ENCODE assay signal across 10 cellular contexts in the genomic region with DNA sequence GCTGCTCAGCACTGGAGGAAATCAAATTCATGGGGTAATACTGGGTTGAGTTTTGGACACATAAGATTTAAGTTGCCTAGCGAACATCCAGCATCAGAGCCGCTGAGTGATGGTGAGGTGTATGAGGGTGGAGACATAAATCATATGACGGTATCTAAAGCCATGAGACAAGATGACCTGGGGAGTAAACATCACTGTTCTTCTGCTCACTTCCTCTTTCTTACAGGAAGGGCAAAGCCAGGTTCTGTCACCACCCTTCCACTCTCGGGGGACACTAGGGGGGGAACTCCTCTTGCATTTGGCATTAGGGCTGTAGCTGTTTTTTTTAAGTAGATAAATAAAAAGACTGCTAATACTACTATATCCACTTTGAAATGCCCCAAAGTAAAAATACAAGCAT. TPM values are rescaled to one million over a fixed set of nuclear protein-coding genes. Genes with fewer than 3 reads are reported as not detected.
DNase-seq lines count a peak whose midpoint lies in the region; ATAC-seq lines count a peak whose summit lies in the region.
"Had no signal": no experiment of that assay in that cellular context is flagged by ENCODE, and none has a peak within 500 bp of the region (broad histone marks: within the 10 kb centered on the region; RNA-seq: fewer than 3 reads in every experiment).

No MANE protein-coding gene starts in this region.

- in situ Hi-C loops in KBM-7 (cut with MboI; ENCODE audit: low pct_unique_long_range_greater_than_20kb, low sequenced_read_pairs): no loop called here

- peaks cover 44 to 59% (median 51%) of the 10 kb centered on the region in 3 donors for H3K4me1 Mint-ChIP-seq in naive B cell
- peaks cover 2% of the 10 kb centered on the region for H3K4me1 Mint-ChIP-seq in activated T-cell treated with anti-CD3 and anti-CD28 coated beads, Interleukin-2, amount 50 U/mL, for 24 hours (ENCODE audit: low read depth)
- H3K4me1 Mint-ChIP-seq: neural crest cell had no signal

- H3K36me3 Mint-ChIP-seq in naive B cell: peaks cover 42 to 55% of the 10 kb centered on the region in 2 donors
- H3K36me3 Mint-ChIP-seq in activated T-cell treated with anti-CD3 and anti-CD28 coated beads, Interleukin-2, amount 50 U/mL, for 24 hours (ENCODE audit: low read depth): peaks cover 97% of the 10 kb centered on the region

- peak; percentile 91 for ATAC-seq in GM18867 (IDR thresholded peaks at IDR 0.05; ENCODE audit: unreplicated experiment)
- ATAC-seq in HG02571 (IDR thresholded peaks at IDR 0.05; ENCODE audit: unreplicated experiment): peak; percentile 72
- peak; percentile 97 to 98 for ATAC-seq in naive B cell (ENCODE audit: low read depth in 2 of 2)

- DNase-seq in KBM-7 (peak; percentile 60), naive B cell (peak; percentile 93), DMS79 (lab: John Stamatoyannopoulos, UW) (no peak), NCI-H774 (lab: John Stamatoyannopoulos, UW) (no peak), RKO (ENCODE audit: low spot score) (no peak)
- DNase-seq in activated T-cell treated with anti-CD3 and anti-CD28 coated beads, Interleukin-2, amount 50 U/mL, for 24 hours: no peak

- peaks cover 0 to 8% (median 0%) of the 10 kb centered on the region in 7 donors for H3K9me3 Mint-ChIP-seq in naive B cell
- H3K9me3 Mint-ChIP-seq in activated T-cell treated with anti-CD3 and anti-CD28 coated beads, Interleukin-2, amount 50 U/mL, for 24 hours: no peaks in the 10 kb centered on the region
- H3K9me3 Mint-ChIP-seq: neural crest cell had no signal

- peak overlapping the region; percentile 98 to 100 (median 100) for H3K27ac Mint-ChIP-seq in naive B cell
- H3K27ac Mint-ChIP-seq in activated T-cell treated with anti-CD3 and anti-CD28 coated beads, Interleukin-2, amount 50 U/mL, for 24 hours: no peak overlapping the region

- H3K27me3 Mint-ChIP-seq in naive B cell: no peaks in the 10 kb centered on the region
- H3K27me3 Mint-ChIP-seq in activated T-cell treated with anti-CD3 and anti-CD28 coated beads, Interleukin-2, amount 50 U/mL, for 24 hours: no peaks in the 10 kb centered on the region

- peak overlapping the region in 7 of 8 donors; percentile 2 to 86 (median 71) for H3K4me3 Mint-ChIP-seq in naive B cell
- H3K4me3 Mint-ChIP-seq in activated T-cell treated with anti-CD3 and anti-CD28 coated beads, Interleukin-2, amount 50 U/mL, for 24 hours: no peak overlapping the region
- H3K4me3 Mint-ChIP-seq: neural crest cell had no signal

RNA-seq across cellular contexts. Expression of a gene that starts 24.0 kb away (rescaled TPM):
- 10 to 100 TPM; 27.0 to 59.2 (median 33.3) TPM for polyA plus RNA-seq in naive B cell (ENCODE audit: low read depth in 6 of 6)

RNA-seq across cellular contexts. Expression of a gene that starts 37.6 kb away (rescaled TPM):
- not detected for polyA plus RNA-seq in naive B cell (ENCODE audit: low read depth in 6 of 6)
- polyA plus RNA-seq: H1 had no signal

RNA-seq across cellular contexts. Expression of a gene that starts 51.3 kb away (rescaled TPM):
- polyA plus RNA-seq in naive B cell (ENCODE audit: low read depth in 6 of 6): 100 to 1,000 TPM; 113 to 143 (median 129) TPM

Comparison
In these comparisons a context has a peak if more than half of its experiments do, and no peak if none do; other contexts are left out.
1. DNase-seq: peak in KBM-7 (single experiment) and naive B cell (single experiment); none in DMS79 (single experiment), NCI-H774 (single experiment), activated T-cell treated with anti-CD3 and anti-CD28 coated beads, Interleukin-2, amount 50 U/mL, for 24 hours (single experiment) and RKO (single experiment).
2. Peak in every context shown above with its lines, with median percentiles within 50 percentile points of each other: ATAC-seq.